Comparison of ENCODE assay signal across 8 cellular contexts in genomic region chr1:71080782-71081696, GRCh38.
A peak's percentile ranks its signal among the peaks of the same experiment; 100 is the strongest.
DNase-seq lines count a peak whose midpoint lies in the region; ATAC-seq and TF ChIP-seq lines count a peak whose summit lies in the region.

Gene ZRANB2 (minus strand): TSS chr1:71081035. CDS start chr1:71080995, 40 bp downstream.

- ATAC-seq in HG03280 (IDR thresholded peaks at IDR 0.05; ENCODE audit: unreplicated experiment): peak; percentile 99

- peak; percentile 84 for DNase-seq in AG09309 (ENCODE audit: low read depth)
- peak; percentile 98 for DNase-seq in NCI-H345 treated with DMSO at 0.1 percent for 48 hours (lab: John Stamatoyannopoulos, UW; ENCODE audit: unreplicated experiment)
- peak; percentile 86 for DNase-seq in activated CD4-positive, CD25-positive, alpha-beta regulatory T cell treated with anti-CD3 and anti-CD28 coated beads, Interleukin-2, amount 50 U/mL, for 16 hours (ENCODE audit: low read depth, low spot score)
- DNase-seq in cerebellar cortex (ENCODE audit: low spot score): peak; percentile 97
- DNase-seq in islet precursor cell: peak; percentile 94
- DNase-seq in stimulated activated CD4-positive, alpha-beta T cell treated with anti-CD3 and anti-CD28 coated beads, Interleukin-15, amount 100 ng/mL, for 1 hour (ENCODE audit: low read depth in 1 of 2, low spot score in 1 of 2): peak; percentile 75 to 79

- in situ Hi-C loops in GM18951 (cut with MboI; ENCODE audit: low sequenced_read_pairs, unreplicated experiment): no loop called here

- TF ChIP-seq POLR2A in GM18951 (IDR thresholded peaks at IDR 0.05; ENCODE audit: extremely low read depth, insufficient read depth, insufficient read length): peak; percentile 85

- peak within 1 kb of the TSS; percentile 66 for H3K4me3 ChIP-seq in AG09309 (ENCODE audit: control insufficient read depth, low read depth, low read length)

- TF ChIP-seq CTCF in AG09309 (IDR thresholded peaks at IDR 0.05; ENCODE audit: control insufficient read depth, insufficient read depth, low read depth, low read length, missing control alignments): peak; percentile 71

Comparison
In these comparisons a context has a peak if more than half of its experiments do, and no peak if none do; other contexts are left out.
1. Peak in every context shown above with its lines: DNase-seq, ATAC-seq and H3K4me3 ChIP-seq.